In the genomic region with DNA sequence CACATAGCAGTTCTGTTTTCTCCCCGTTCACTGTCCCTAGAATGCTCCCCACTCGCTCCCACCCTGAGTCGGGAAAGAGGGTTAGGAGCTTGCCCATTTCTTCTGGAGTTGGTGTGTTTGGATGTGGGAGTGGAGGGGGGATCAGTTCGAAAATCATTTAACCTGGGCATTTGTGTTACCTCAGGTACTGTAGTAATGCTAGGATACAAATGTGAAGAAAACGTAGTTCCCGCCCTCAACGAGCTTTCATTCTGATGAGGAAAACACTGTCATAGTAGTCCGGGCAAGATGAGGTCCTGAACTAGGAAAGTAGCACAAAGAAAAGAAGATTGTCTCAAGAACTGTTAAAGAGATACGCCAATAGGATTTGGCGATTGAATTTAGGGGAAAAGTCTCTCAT, we compare ENCODE assay signal across 7 cellular contexts. TPM values are rescaled to one million over a fixed set of nuclear protein-coding genes. Genes with fewer than 3 reads are reported as not detected.
A peak's percentile ranks its signal among the peaks of the same experiment; 100 is the strongest.
DNase-seq lines count a peak whose midpoint lies in the region; ATAC-seq, FAIRE-seq and TF ChIP-seq lines count a peak whose summit lies in the region.

No MANE protein-coding gene starts in this region.

- intact Hi-C loops in heart left ventricle (cut with DNase I) = loop anchor here in 7 of 10 donors (5.0 to 10.0 kb wide), 6 partner anchors 60 to 212 kb away; partner anchors contain the start of genes CFAP68 (in 6 of the 7), FDXACB1 (in 6 of the 7), ALG9 (in 5 of the 7) and DLAT (in 2 of the 7)

- DNase-seq in HEK293T (ENCODE audit: extremely low spot score) (peak; percentile 14), heart left ventricle (no peak), NCI-H82 (lab: John Stamatoyannopoulos, UW) (no peak), NCI-H526 treated with DMSO at 0.1 percent for 48 hours (lab: John Stamatoyannopoulos, UW) (no peak), urothelium cell line (ENCODE audit: low spot score) (no peak)

- no peaks in the 10 kb centered on the region for H3K9me3 ChIP-seq in heart left ventricle

- CTCF ChIA-PET in HEK293T (lab: Yijun Ruan, JAX) = interaction anchor here (0.6 to 1.2 kb wide), 2 partner anchors 26 to 64 kb away, joined by 3 to 4 read pairs; no protein-coding TSS in a partner anchor

- H3K36me3 ChIP-seq in heart left ventricle = peaks cover 0 to 77% (median 76%) of the 10 kb centered on the region in 9 donors

- H3K27ac ChIP-seq in heart left ventricle (peak overlapping the region; percentile 55 to 95 (median 88)), skin epidermis (peak overlapping the region in 20 of 21 experiments; percentile 65 to 93 (median 86))

- TF ChIP-seq CTCF in WI38 (IDR thresholded peaks at IDR 0.05; ENCODE audit: low read depth, low read length) (no peak), heart left ventricle (IDR thresholded peaks at IDR 0.05) (no peak)

- FAIRE-seq in urothelium cell line (lab: Jason Lieb, UNC) = no peak

- no peak for TF ChIP-seq POLR2A in heart left ventricle (IDR thresholded peaks at IDR 0.05)

- POLR2A ChIA-PET in HEK293T (lab: Yijun Ruan, JAX) = interaction anchor here (1.0 to 2.2 kb wide), 7 partner anchors 10 to 140 kb away, joined by 3 to 8 read pairs (median 5); partner anchors contain the start of gene DLAT

- H3K27me3 ChIP-seq in heart left ventricle = no peaks in the 10 kb centered on the region

- WGBS in heart left ventricle, 4 donors = 13 to 15% (median 14%) methylated on average over 10 of the region's 10 CpGs

- H3K4me3 ChIP-seq in WI38 (ENCODE audit: low read depth, low read length) (peak overlapping the region; percentile 99), heart left ventricle (peak overlapping the region; percentile 74 to 96 (median 90)), skin epidermis (peak overlapping the region; percentile 56 to 94 (median 65))

- ATAC-seq in heart left ventricle = peak; percentile 1 to 11 (median 7)

- H3K4me1 ChIP-seq in heart left ventricle = peaks cover 3 to 50% (median 38%) of the 10 kb centered on the region in 12 donors

TF ChIP-seq in HEK293T, 16 proteins besides CTCF, POLR2A, EP300 and RAD21:
- no peak for TF ChIP-seq L3MBTL2 (conservative IDR thresholded peaks at IDR 0.05)
- TF ChIP-seq, protein P1, sequence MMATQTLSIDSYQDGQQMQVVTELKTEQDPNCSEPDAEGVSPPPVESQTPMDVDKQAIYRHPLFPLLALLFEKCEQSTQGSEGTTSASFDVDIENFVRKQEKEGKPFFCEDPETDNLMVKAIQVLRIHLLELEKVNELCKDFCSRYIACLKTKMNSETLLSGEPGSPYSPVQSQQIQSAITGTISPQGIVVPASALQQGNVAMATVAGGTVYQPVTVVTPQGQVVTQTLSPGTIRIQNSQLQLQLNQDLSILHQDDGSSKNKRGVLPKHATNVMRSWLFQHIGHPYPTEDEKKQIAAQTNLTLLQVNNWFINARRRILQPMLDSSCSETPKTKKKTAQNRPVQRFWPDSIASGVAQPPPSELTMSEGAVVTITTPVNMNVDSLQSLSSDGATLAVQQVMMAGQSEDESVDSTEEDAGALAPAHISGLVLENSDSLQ (IDR thresholded peaks at IDR 0.05) = no peak
- no peak for TF ChIP-seq NFRKB (IDR thresholded peaks at IDR 0.05)
- no peak for TF ChIP-seq FOXA1 (IDR thresholded peaks at IDR 0.05)
- TF ChIP-seq FOXM1 (IDR thresholded peaks at IDR 0.05; ENCODE audit: borderline replicate concordance) = no peak
- no peak for TF ChIP-seq ZNF384 (IDR thresholded peaks at IDR 0.05)
- no peak for TF ChIP-seq SP1 (IDR thresholded peaks at IDR 0.05)
- no peak for TF ChIP-seq HDGF (IDR thresholded peaks at IDR 0.05; ENCODE audit: borderline replicate concordance)
- TF ChIP-seq ELF4 (IDR thresholded peaks at IDR 0.05) = no peak
- TF ChIP-seq FOXK2 (IDR thresholded peaks at IDR 0.05) = no peak
- TF ChIP-seq CTBP1 (IDR thresholded peaks at IDR 0.05; ENCODE audit: borderline replicate concordance) = no peak
- no peak for TF ChIP-seq ARNT (IDR thresholded peaks at IDR 0.05)

RNA-seq across cellular contexts. Expression of gene SDHD, which starts 0.5 kb away (rescaled TPM):
- 100 to 1,000 TPM; 173 to 314 (median 245) TPM for total RNA-seq in heart left ventricle
- 100 to 1,000 TPM; 235 to 236 TPM for polyA plus RNA-seq in heart left ventricle

RNA-seq across cellular contexts. Expression of gene TIMM8B, which starts 0.7 kb away (rescaled TPM):
- 100 to 1,000 TPM; 113 to 203 (median 148) TPM for total RNA-seq in heart left ventricle
- polyA plus RNA-seq in heart left ventricle = 100 to 1,000 TPM; 210 to 327 TPM

RNA-seq across cellular contexts. Expression of gene NKAPD1, which starts 13.1 kb away (rescaled TPM):
- 10 to 100 TPM in 3 of 9 donors, 1 to 10 TPM in 6; 5.1 to 12.5 (median 7.6) TPM for total RNA-seq in heart left ventricle
- 10 to 100 TPM in 1 of 2 donors, 1 to 10 TPM in 1; 4.2 to 10.9 TPM for polyA plus RNA-seq in heart left ventricle

RNA-seq across cellular contexts. Expression of gene PIH1D2, which starts 13.4 kb away (rescaled TPM):
- 1 to 10 TPM; 1.4 to 6.9 (median 2.1) TPM for total RNA-seq in heart left ventricle
- polyA plus RNA-seq in heart left ventricle = 1 to 10 TPM; 1.4 to 2.4 TPM
